In genomic region chr21:23949493-23949892, GRCh38 we compare ENCODE assay signal across 18 cellular contexts.
DNase-seq lines count a peak whose midpoint lies in the region; ATAC-seq and TF ChIP-seq lines count a peak whose summit lies in the region.
"Had no signal": no experiment of that assay in that cellular context is flagged by ENCODE, and none has a peak within 500 bp of the region (broad histone marks: within the 10 kb centered on the region; RNA-seq: fewer than 3 reads in every experiment).

No MANE protein-coding gene starts in this region.

- H3K4me3 Mint-ChIP-seq in activated CD8-positive, alpha-beta memory T cell treated with anti-CD3 and anti-CD28 coated beads, Interleukin-2, amount 10 ng/mL, durations not matched to agents 7 days and 5 days, result no peak overlapping the region
- peak overlapping the region; percentile 1 for H3K4me3 Mint-ChIP-seq in activated T-helper 1 cell treated with anti-CD3 and anti-CD28 coated beads, Interleukin-12 subunit alpha, Interleukin-12 subunit beta, Interleukin-2, Interleukin-4 antibody, amounts not matched to agents 30 ng/mL and 10 ng/mL and 1 ng/mL, durations not matched to agents 14 hours and 24 hours and 36 hours
- peak overlapping the region in 1 of 2 donors; percentile 14 for H3K4me3 Mint-ChIP-seq in stimulated activated naive B cell treated with anti-CD40 and anti-IgM and Interleukin-4, amounts not matched to agents 10 μg/mL and 1 μg/mL and 100 μg/mL, for 72 hours

- peaks cover 16% of the 10 kb centered on the region for H3K4me1 Mint-ChIP-seq in activated CD8-positive, alpha-beta memory T cell treated with anti-CD3 and anti-CD28 coated beads, Interleukin-2, amount 10 ng/mL, durations not matched to agents 7 days and 5 days
- peaks cover 24% of the 10 kb centered on the region for H3K4me1 Mint-ChIP-seq in activated T-helper 1 cell treated with anti-CD3 and anti-CD28 coated beads, Interleukin-12 subunit alpha, Interleukin-12 subunit beta, Interleukin-2, Interleukin-4 antibody, amounts not matched to agents 30 ng/mL and 10 ng/mL and 1 ng/mL, durations not matched to agents 14 hours and 24 hours and 36 hours (ENCODE audit: low read depth)
- H3K4me1 Mint-ChIP-seq in stimulated activated naive B cell treated with anti-CD40 and anti-IgM and Interleukin-4, amounts not matched to agents 10 μg/mL and 1 μg/mL and 100 μg/mL, for 72 hours, result peaks cover 31 to 52% of the 10 kb centered on the region in 2 donors

- H3K9me3 ChIP-seq in DND-41 (ENCODE audit: insufficient read depth, low read length, severe bottlenecking), result no peaks in the 10 kb centered on the region
- H3K9me3 ChIP-seq: A549 had no signal

- no peak for DNase-seq in activated CD8-positive, alpha-beta memory T cell treated with anti-CD3 and anti-CD28 coated beads, Interleukin-2, amount 10 ng/mL, durations not matched to agents 7 days and 5 days
- no peak for DNase-seq in activated CD8-positive, alpha-beta memory T cell treated with anti-CD3 and anti-CD28 coated beads, Interleukin-2, amount 50 U/mL, for 4 hours
- no peak for DNase-seq in DND-41
- no peak for DNase-seq in activated T-helper 1 cell treated with anti-CD3 and anti-CD28 coated beads, Interleukin-12 subunit alpha, Interleukin-12 subunit beta, Interleukin-2, Interleukin-4 antibody, amounts not matched to agents 30 ng/mL and 10 ng/mL and 1 ng/mL, durations not matched to agents 14 hours and 24 hours and 36 hours (ENCODE audit: low spot score)
- no peak for DNase-seq in stimulated activated naive B cell treated with anti-CD40 and anti-IgM and Interleukin-4, amounts not matched to agents 10 μg/mL and 1 μg/mL and 100 μg/mL, for 72 hours
- no peak for DNase-seq in cerebellar nuclear complex (lab: John Stamatoyannopoulos, UW)
- DNase-seq: C1 segment of cervical spinal cord; CD8-positive, alpha-beta memory T cell; KG1; NCI-H1417 treated with DMSO at 0.1 percent for 48 hours; NCI-H187 treated with DMSO at 0.1 percent for 48 hours; NCI-H226; NCI-H524; PC-3; RPMI8226; SIG-M5 had no signal

- H3K27ac ChIP-seq in DND-41 (ENCODE audit: low read length), result no peak overlapping the region
- H3K27ac ChIP-seq: A549 had no signal

- H4K20me1 ChIP-seq in DND-41 (ENCODE audit: insufficient read depth, low read length), result no peaks in the 10 kb centered on the region

- H3K4me2 ChIP-seq in DND-41 (ENCODE audit: insufficient read depth, low read length), result no peak overlapping the region
- H3K4me2 ChIP-seq: A549 had no signal

- no peak overlapping the region for H3K4me3 ChIP-seq in DND-41 (ENCODE audit: low read depth in 1 of 2, low read length in 2 of 2)
- H3K4me3 ChIP-seq: A549 had no signal

- no peaks in the 10 kb centered on the region for H3K27me3 ChIP-seq in DND-41 (ENCODE audit: insufficient read depth, low read length, poor library complexity)

- peak; percentile 49 for ATAC-seq in activated CD8-positive, alpha-beta memory T cell treated with anti-CD3 and anti-CD28 coated beads, Interleukin-2, amount 10 ng/mL, durations not matched to agents 7 days and 5 days
- ATAC-seq in DND-41 (ENCODE audit: insufficient read depth, low read depth), result peak; percentile 63; the same call in 2 of the 3 replicates
- ATAC-seq in stimulated activated naive B cell treated with anti-CD40 and anti-IgM and Interleukin-4, amounts not matched to agents 10 μg/mL and 1 μg/mL and 100 μg/mL, for 72 hours (replicated peaks), result peak; percentile 80 to 90
- no peak for ATAC-seq in HG03196 (IDR thresholded peaks at IDR 0.05; ENCODE audit: unreplicated experiment)
- ATAC-seq: A549, PC-3 had no signal

- H3K27me3 Mint-ChIP-seq in activated CD8-positive, alpha-beta memory T cell treated with anti-CD3 and anti-CD28 coated beads, Interleukin-2, amount 10 ng/mL, durations not matched to agents 7 days and 5 days, result no peaks in the 10 kb centered on the region
- peaks cover 2% of the 10 kb centered on the region for H3K27me3 Mint-ChIP-seq in activated T-helper 1 cell treated with anti-CD3 and anti-CD28 coated beads, Interleukin-12 subunit alpha, Interleukin-12 subunit beta, Interleukin-2, Interleukin-4 antibody, amounts not matched to agents 30 ng/mL and 10 ng/mL and 1 ng/mL, durations not matched to agents 14 hours and 24 hours and 36 hours (ENCODE audit: insufficient read depth)
- no peaks in the 10 kb centered on the region for H3K27me3 Mint-ChIP-seq in stimulated activated naive B cell treated with anti-CD40 and anti-IgM and Interleukin-4, amounts not matched to agents 10 μg/mL and 1 μg/mL and 100 μg/mL, for 72 hours
- H3K27me3 Mint-ChIP-seq: CD8-positive, alpha-beta memory T cell had no signal

- H3K4me1 ChIP-seq in DND-41 (ENCODE audit: insufficient read depth, low read length), result peaks cover 18% of the 10 kb centered on the region
- H3K4me1 ChIP-seq: A549 had no signal

- no peaks in the 10 kb centered on the region for H3K36me3 Mint-ChIP-seq in activated CD8-positive, alpha-beta memory T cell treated with anti-CD3 and anti-CD28 coated beads, Interleukin-2, amount 10 ng/mL, durations not matched to agents 7 days and 5 days
- H3K36me3 Mint-ChIP-seq in activated T-helper 1 cell treated with anti-CD3 and anti-CD28 coated beads, Interleukin-12 subunit alpha, Interleukin-12 subunit beta, Interleukin-2, Interleukin-4 antibody, amounts not matched to agents 30 ng/mL and 10 ng/mL and 1 ng/mL, durations not matched to agents 14 hours and 24 hours and 36 hours (ENCODE audit: low read depth), result no peaks in the 10 kb centered on the region
- H3K36me3 Mint-ChIP-seq in stimulated activated naive B cell treated with anti-CD40 and anti-IgM and Interleukin-4, amounts not matched to agents 10 μg/mL and 1 μg/mL and 100 μg/mL, for 72 hours, result peaks cover 3 to 5% of the 10 kb centered on the region in 2 donors
- H3K36me3 Mint-ChIP-seq: CD8-positive, alpha-beta memory T cell had no signal

- H3K79me2 ChIP-seq in DND-41 (ENCODE audit: insufficient read depth, low read length), result no peaks in the 10 kb centered on the region

- intact Hi-C loops in activated T-helper 1 cell treated with anti-CD3 and anti-CD28 coated beads, Interleukin-12 subunit alpha, Interleukin-12 subunit beta, Interleukin-2, Interleukin-4 antibody, amounts not matched to agents 30 ng/mL and 10 ng/mL and 1 ng/mL, durations not matched to agents 14 hours and 24 hours and 36 hours (cut with micrococcal nuclease), result no loop called here

- no peak for TF ChIP-seq CTCF in DND-41 (IDR thresholded peaks at IDR 0.05; ENCODE audit: borderline replicate concordance, extremely low read depth, low read length, poor library complexity, severe bottlenecking)

- CTCF ChIA-PET in activated CD8-positive, alpha-beta memory T cell treated with anti-CD3 and anti-CD28 coated beads, Interleukin-2, amount 10 ng/mL, durations not matched to agents 7 days and 5 days (lab: Charles Lee), result no interaction called here

- no peak overlapping the region for H2AFZ ChIP-seq in DND-41 (ENCODE audit: low read depth, low read length)

- peaks cover 2% of the 10 kb centered on the region for H3K9me3 Mint-ChIP-seq in activated CD8-positive, alpha-beta memory T cell treated with anti-CD3 and anti-CD28 coated beads, Interleukin-2, amount 10 ng/mL, durations not matched to agents 7 days and 5 days (ENCODE audit: low read depth)
- H3K9me3 Mint-ChIP-seq in activated T-helper 1 cell treated with anti-CD3 and anti-CD28 coated beads, Interleukin-12 subunit alpha, Interleukin-12 subunit beta, Interleukin-2, Interleukin-4 antibody, amounts not matched to agents 30 ng/mL and 10 ng/mL and 1 ng/mL, durations not matched to agents 14 hours and 24 hours and 36 hours, result no peaks in the 10 kb centered on the region
- peaks cover 6 to 10% of the 10 kb centered on the region in 2 donors for H3K9me3 Mint-ChIP-seq in stimulated activated naive B cell treated with anti-CD40 and anti-IgM and Interleukin-4, amounts not matched to agents 10 μg/mL and 1 μg/mL and 100 μg/mL, for 72 hours
- H3K9me3 Mint-ChIP-seq: CD8-positive, alpha-beta memory T cell had no signal

- no peak overlapping the region for H3K27ac Mint-ChIP-seq in activated CD8-positive, alpha-beta memory T cell treated with anti-CD3 and anti-CD28 coated beads, Interleukin-2, amount 10 ng/mL, durations not matched to agents 7 days and 5 days
- no peak overlapping the region for H3K27ac Mint-ChIP-seq in activated T-helper 1 cell treated with anti-CD3 and anti-CD28 coated beads, Interleukin-12 subunit alpha, Interleukin-12 subunit beta, Interleukin-2, Interleukin-4 antibody, amounts not matched to agents 30 ng/mL and 10 ng/mL and 1 ng/mL, durations not matched to agents 14 hours and 24 hours and 36 hours
- no peak overlapping the region for H3K27ac Mint-ChIP-seq in stimulated activated naive B cell treated with anti-CD40 and anti-IgM and Interleukin-4, amounts not matched to agents 10 μg/mL and 1 μg/mL and 100 μg/mL, for 72 hours
- H3K27ac Mint-ChIP-seq: CD8-positive, alpha-beta memory T cell had no signal

- no peaks in the 10 kb centered on the region for H3K36me3 ChIP-seq in DND-41 (ENCODE audit: insufficient read depth, low read length)

- H3K9ac ChIP-seq in DND-41 (ENCODE audit: low read depth, low read length), result no peak overlapping the region
